ENCODE assay signal across 8 cellular contexts in the genomic region with DNA sequence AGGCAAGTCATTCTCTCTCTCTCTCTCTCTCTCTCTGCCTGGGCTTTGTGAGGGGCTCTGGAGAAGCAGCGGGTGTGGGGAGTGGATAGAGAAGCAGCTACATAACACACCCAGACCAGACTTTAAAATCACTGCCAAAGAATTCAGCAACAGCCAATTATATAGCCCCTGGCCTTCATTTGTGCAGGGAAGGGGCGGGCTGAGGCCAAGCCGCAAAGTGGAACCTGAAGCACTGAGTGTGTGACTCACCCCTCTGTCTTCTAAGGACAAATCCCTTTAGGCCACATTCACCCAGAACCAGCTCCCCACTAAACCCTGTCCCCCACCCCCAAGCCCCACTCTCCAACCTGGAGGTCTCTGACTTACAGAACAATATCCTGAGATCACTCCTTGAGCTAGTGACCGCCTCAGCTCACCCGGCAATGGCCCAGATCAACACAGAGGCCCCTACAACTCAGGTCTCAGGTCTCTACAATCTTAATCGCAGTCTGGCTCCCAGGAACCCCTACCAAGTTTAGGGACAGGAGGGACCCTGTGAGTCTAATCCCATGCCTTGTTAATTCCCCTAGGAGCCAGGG. TPM values are rescaled to one million over a fixed set of nuclear protein-coding genes. Genes with fewer than 3 reads are reported as not detected.
DNase-seq lines count a peak whose midpoint lies in the region; ATAC-seq and TF ChIP-seq lines count a peak whose summit lies in the region.

No MANE protein-coding gene starts in this region.

- H3K9me3 ChIP-seq in PC-3 (ENCODE audit: low read length): no peaks in the 10 kb centered on the region

- peak overlapping the region; percentile 64 for H3K4me3 ChIP-seq in PC-3 (ENCODE audit: low read length)

- H3K4me2 ChIP-seq in PC-3 (ENCODE audit: low read length): peak overlapping the region; percentile 82

- peaks cover 95% of the 10 kb centered on the region for H3K79me2 ChIP-seq in PC-3 (ENCODE audit: low read length)

- BruUV-seq in PC-3 (replicated peaks; lab: Mats Ljungman, UMichigan): no TSS peak

- peak; percentile 93 for DNase-seq in PC-3
- peak; percentile 51 to 67 (median 60) for DNase-seq in immature natural killer cell
- DNase-seq in stimulated activated CD8-positive, alpha-beta memory T cell treated with anti-CD3 and anti-CD28 coated beads, Interleukin-4, amount 100 ng/mL, for 48 hours: peak; percentile 72
- no peak for DNase-seq in SK-N-DZ (ENCODE audit: low spot score)

- H3K27me3 ChIP-seq in PC-3 (ENCODE audit: low read length): no peaks in the 10 kb centered on the region

- CTCF ChIA-PET in PC-3 (lab: Charles Lee): no interaction called here

- H4K20me1 ChIP-seq in PC-3 (ENCODE audit: low read length): no peaks in the 10 kb centered on the region

- peak overlapping the region; percentile 67 to 81 (median 80) for H3K4me3 Mint-ChIP-seq in immature natural killer cell

- H3K4me1 ChIP-seq in PC-3 (ENCODE audit: insufficient read depth, low read length): peaks cover 85% of the 10 kb centered on the region

- peaks cover 9% of the 10 kb centered on the region for H3F3A ChIP-seq in PC-3 (ENCODE audit: low read length, unreplicated experiment)

- intact Hi-C loops in PC-3 (cut with micrococcal nuclease): loop anchor here (5.0 kb wide), 1 partner anchor 44 kb away; no protein-coding TSS in a partner anchor

- peak; percentile 20 for TF ChIP-seq POLR2A in GM18505 (IDR thresholded peaks at IDR 0.05; ENCODE audit: borderline replicate concordance, extremely low read depth, insufficient read depth, insufficient read length)

- H3K9ac ChIP-seq in PC-3 (ENCODE audit: low read length): peak overlapping the region; percentile 85

- POLR2A ChIA-PET in PC-3 (lab: Charles Lee; ENCODE audit: unreplicated experiment): interaction anchor here (0.6 kb wide), 1 partner anchor 9 kb away, joined by 6 read pairs; no protein-coding TSS in a partner anchor

- no peak for TF ChIP-seq CTCF in 22Rv1 (IDR thresholded peaks at IDR 0.05)
- TF ChIP-seq CTCF in PC-3 (conservative IDR thresholded peaks at IDR 0.05; ENCODE audit: low read depth, low read length): no peak

- no peaks in the 10 kb centered on the region for H3K36me3 ChIP-seq in PC-3 (ENCODE audit: low read depth, low read length)

- no peak overlapping the region for H2AFZ ChIP-seq in PC-3 (ENCODE audit: low read length)

- H3K27me3 Mint-ChIP-seq in immature natural killer cell (ENCODE audit: low read depth in 3 of 3): peaks cover 18 to 38% (median 36%) of the 10 kb centered on the region in 3 donors

- peaks cover 0 to 3% (median 0%) of the 10 kb centered on the region in 3 donors for H3K36me3 Mint-ChIP-seq in immature natural killer cell

- no peaks in the 10 kb centered on the region for H3K9me3 Mint-ChIP-seq in immature natural killer cell

- peak overlapping the region; percentile 94 for H3K27ac ChIP-seq in 22Rv1
- peak overlapping the region; percentile 100 for H3K27ac ChIP-seq in PC-3 (ENCODE audit: low read length)
- H3K27ac ChIP-seq in angular gyrus (ENCODE audit: low read depth, low read length): peak overlapping the region; percentile 0

- H3K9me2 ChIP-seq in PC-3 (replicated peaks; ENCODE audit: low read length): no peaks in the 10 kb centered on the region

- peak overlapping the region; percentile 96 to 99 (median 99) for H3K27ac Mint-ChIP-seq in immature natural killer cell

- peaks cover 97 to 100% of the 10 kb centered on the region in 2 donors for H3K4me1 Mint-ChIP-seq in immature natural killer cell

- ATAC-seq in GM18505 (IDR thresholded peaks at IDR 0.05; ENCODE audit: unreplicated experiment) (peak; percentile 23), PC-3 (peak; percentile 74), GM19452 (IDR thresholded peaks at IDR 0.05; ENCODE audit: unreplicated experiment) (no peak)

RNA-seq across cellular contexts. Expression of a gene that starts 6.0 kb away (rescaled TPM):
- total RNA-seq in PC-3 (2014; rRNA removed): 14.8 and 23.1 TPM in 2 replicates
- polyA plus RNA-seq in immature natural killer cell: 10 to 100 TPM; 21.7 to 49.2 (median 44.2) TPM
- 2.3 and 2.7 TPM in 2 replicates for polyA plus RNA-seq in SK-N-DZ (2014; cell fraction: cytosol; rRNA removed)
- 1.3 and 2.3 TPM in 2 replicates for polyA plus RNA-seq in SK-N-DZ (2014; cell fraction: nucleus; rRNA removed)

Comparison
In these comparisons a context has a peak if more than half of its experiments do, and no peak if none do; other contexts are left out.
1. H3K27ac ChIP-seq: peak in every context shown above with its lines; median percentile 100 in PC-3; 94 in 22Rv1; 0 in angular gyrus.